22 cellular contexts compared by ENCODE assay signal in genomic region chr9:20397348-20397747, GRCh38.
A peak's percentile ranks its signal among the peaks of the same experiment; 100 is the strongest.
DNase-seq lines count a peak whose midpoint lies in the region; ATAC-seq, FAIRE-seq and TF ChIP-seq lines count a peak whose summit lies in the region.
"Had no signal": no experiment of that assay in that cellular context is flagged by ENCODE, and none has a peak within 500 bp of the region (broad histone marks: within the 10 kb centered on the region; RNA-seq: fewer than 3 reads in every experiment).

No MANE protein-coding gene starts in this region.

- ATAC-seq in GM18499 (IDR thresholded peaks at IDR 0.05; ENCODE audit: insufficient read depth, unreplicated experiment), result peak; percentile 60
- peak; percentile 67 for ATAC-seq in GM19324 (IDR thresholded peaks at IDR 0.05; ENCODE audit: low FRiP score, unreplicated experiment)
- peak; percentile 67 for ATAC-seq in HG03439 (IDR thresholded peaks at IDR 0.05; ENCODE audit: unreplicated experiment)
- peak; percentile 13 for ATAC-seq in mucosa of descending colon
- ATAC-seq: activated naive CD8-positive, alpha-beta T cell treated with anti-CD3 and anti-CD28 coated beads, Interleukin-2, amount 50 U/mL, for 24 hours; natural killer cell had no signal

- TF ChIP-seq CTCF in mucosa of descending colon (IDR thresholded peaks at IDR 0.05), result no peak

- DNase-seq in mucosa of descending colon (no peak), NCI-H1930 (lab: John Stamatoyannopoulos, UW) (no peak), GF-D8 (lab: John Stamatoyannopoulos, UW) (no peak), urothelium cell line (ENCODE audit: low spot score) (no peak)
- DNase-seq: activated CD4-positive, CD25-positive, alpha-beta regulatory T cell; activated CD8-positive, alpha-beta memory T cell treated with anti-CD3 and anti-CD28 coated beads for 24 hours; activated naive CD8-positive, alpha-beta T cell treated with anti-CD3 and anti-CD28 coated beads, Interleukin-2, amount 50 U/mL, for 24 hours; DND-41; GM23248; immature natural killer cell; KG1; natural killer cell; NCI-H187 treated with DMSO at 0.1 percent for 48 hours; NK-92 treated with Interleukin-12 subunit alpha and Interleukin-12 subunit beta, amount 100 ng/mL, for 24 hours; posterior cingulate gyrus; stimulated activated naive CD4-positive, alpha-beta T cell; tibial artery had no signal

- no peak overlapping the region for H3K4me3 ChIP-seq in mucosa of descending colon
- H3K4me3 ChIP-seq: GM23248, SK-N-MC, tibial artery had no signal

- H3K36me3 ChIP-seq in mucosa of descending colon (ENCODE audit: low read depth), result no peaks in the 10 kb centered on the region
- H3K36me3 ChIP-seq: tibial artery had no signal

- intact Hi-C loops in mucosa of descending colon (cut with DNase I, micrococcal nuclease), result no loop called here

- peaks cover 4% of the 10 kb centered on the region for H3K4me1 ChIP-seq in mucosa of descending colon (ENCODE audit: low read depth)

- no peaks in the 10 kb centered on the region for H3K9me3 ChIP-seq in mucosa of descending colon
- H3K9me3 ChIP-seq: tibial artery had no signal

- FAIRE-seq in urothelium cell line (lab: Jason Lieb, UNC), result no peak
- FAIRE-seq: colon had no signal

Comparison
In these comparisons a context has a peak if more than half of its experiments do, and no peak if none do; other contexts are left out.
1. ATAC-seq: peak in every context shown above with its lines; median percentile 67 in GM19324; 67 in HG03439; 60 in GM18499; 13 in mucosa of descending colon.